8 cellular contexts compared by ENCODE assay signal in genomic region chr15:56918907-56919707, GRCh38. TPM values are rescaled to one million over a fixed set of nuclear protein-coding genes. Genes with fewer than 3 reads are reported as not detected.
DNase-seq lines count a peak whose midpoint lies in the region; ATAC-seq and TF ChIP-seq lines count a peak whose summit lies in the region.

No MANE protein-coding gene starts in this region.

- TF ChIP-seq CTCF in epithelial cell of proximal tubule (conservative IDR thresholded peaks at IDR 0.05; ENCODE audit: low read depth, low read length), result no peak

- H3K4me3 Mint-ChIP-seq in activated T-cell treated with anti-CD3 and anti-CD28 coated beads, Interleukin-2, amount 50 U/mL, for 24 hours, result peak overlapping the region; percentile 90
- H3K4me3 Mint-ChIP-seq in stimulated activated naive B cell treated with anti-CD40 and anti-IgM and Interleukin-4, amounts not matched to agents 10 μg/mL and 1 μg/mL and 100 μg/mL, for 72 hours, result peak overlapping the region; percentile 89 to 93

- H3K9me3 Mint-ChIP-seq in activated T-cell treated with anti-CD3 and anti-CD28 coated beads, Interleukin-2, amount 50 U/mL, for 24 hours, result no peaks in the 10 kb centered on the region
- H3K9me3 Mint-ChIP-seq in stimulated activated naive B cell treated with anti-CD40 and anti-IgM and Interleukin-4, amounts not matched to agents 10 μg/mL and 1 μg/mL and 100 μg/mL, for 72 hours, result no peaks in the 10 kb centered on the region

- peaks cover 51% of the 10 kb centered on the region for H3K4me1 Mint-ChIP-seq in activated T-cell treated with anti-CD3 and anti-CD28 coated beads, Interleukin-2, amount 50 U/mL, for 24 hours (ENCODE audit: low read depth)
- peaks cover 21 to 37% of the 10 kb centered on the region in 2 donors for H3K4me1 Mint-ChIP-seq in stimulated activated naive B cell treated with anti-CD40 and anti-IgM and Interleukin-4, amounts not matched to agents 10 μg/mL and 1 μg/mL and 100 μg/mL, for 72 hours

- peak overlapping the region; percentile 93 for H3K27ac Mint-ChIP-seq in activated T-cell treated with anti-CD3 and anti-CD28 coated beads, Interleukin-2, amount 50 U/mL, for 24 hours
- H3K27ac Mint-ChIP-seq in stimulated activated naive B cell treated with anti-CD40 and anti-IgM and Interleukin-4, amounts not matched to agents 10 μg/mL and 1 μg/mL and 100 μg/mL, for 72 hours, result peak overlapping the region; percentile 96

- H3K27me3 Mint-ChIP-seq in activated T-cell treated with anti-CD3 and anti-CD28 coated beads, Interleukin-2, amount 50 U/mL, for 24 hours, result no peaks in the 10 kb centered on the region
- H3K27me3 Mint-ChIP-seq in stimulated activated naive B cell treated with anti-CD40 and anti-IgM and Interleukin-4, amounts not matched to agents 10 μg/mL and 1 μg/mL and 100 μg/mL, for 72 hours, result no peaks in the 10 kb centered on the region

- peak; percentile 18 for DNase-seq in NK-92 treated with Interleukin-12 subunit alpha and Interleukin-12 subunit beta, amount 100 ng/mL, for 24 hours (lab: John Stamatoyannopoulos, UW)
- no peak for DNase-seq in NK-92 (lab: John Stamatoyannopoulos, UW; ENCODE audit: unreplicated experiment)
- DNase-seq in NCI-H774 (lab: John Stamatoyannopoulos, UW), result peak; percentile 19
- peak; percentile 77 for DNase-seq in activated T-cell treated with anti-CD3 and anti-CD28 coated beads, Interleukin-2, amount 50 U/mL, for 24 hours
- no peak for DNase-seq in epithelial cell of proximal tubule (ENCODE audit: low read depth)
- DNase-seq in myocyte (ENCODE audit: low read depth), result peak; percentile 71
- DNase-seq in stimulated activated naive B cell treated with anti-CD40 and anti-IgM and Interleukin-4, amounts not matched to agents 10 μg/mL and 1 μg/mL and 100 μg/mL, for 72 hours, result peak; percentile 59

- H3K36me3 Mint-ChIP-seq in activated T-cell treated with anti-CD3 and anti-CD28 coated beads, Interleukin-2, amount 50 U/mL, for 24 hours (ENCODE audit: low read depth), result peaks cover 36% of the 10 kb centered on the region
- peaks cover 8 to 12% of the 10 kb centered on the region in 2 donors for H3K36me3 Mint-ChIP-seq in stimulated activated naive B cell treated with anti-CD40 and anti-IgM and Interleukin-4, amounts not matched to agents 10 μg/mL and 1 μg/mL and 100 μg/mL, for 72 hours

- peak; percentile 23 for ATAC-seq in HG02884 (IDR thresholded peaks at IDR 0.05; ENCODE audit: unreplicated experiment)
- ATAC-seq in stimulated activated naive B cell treated with anti-CD40 and anti-IgM and Interleukin-4, amounts not matched to agents 10 μg/mL and 1 μg/mL and 100 μg/mL, for 72 hours (replicated peaks), result peak; percentile 43

- peak overlapping the region; percentile 96 for H3K4me3 ChIP-seq in epithelial cell of proximal tubule (ENCODE audit: low read depth, low read length)

RNA-seq across cellular contexts. Expression of gene TCF12, which starts 0.7 kb away (rescaled TPM):
- total RNA-seq in epithelial cell of proximal tubule (41.8 and 68.9 TPM in 2 replicates), myocyte (128 and 169 TPM in 2 replicates)
- 36.4 TPM for polyA plus RNA-seq in myocyte (2012)

Comparison
In these comparisons a context has a peak if more than half of its experiments do, and no peak if none do; other contexts are left out.
1. DNase-seq: peak in NK-92 treated with Interleukin-12 subunit alpha and Interleukin-12 subunit beta, amount 100 ng/mL, for 24 hours (single experiment), NCI-H774 (single experiment), activated T-cell treated with anti-CD3 and anti-CD28 coated beads, Interleukin-2, amount 50 U/mL, for 24 hours (single experiment), myocyte (single experiment) and stimulated activated naive B cell treated with anti-CD40 and anti-IgM and Interleukin-4, amounts not matched to agents 10 μg/mL and 1 μg/mL and 100 μg/mL, for 72 hours (single experiment); none in NK-92 (single experiment) and epithelial cell of proximal tubule (single experiment).